Comparison of ENCODE assay signal across 9 cellular contexts in genomic region chr10:30436688-30437038, GRCh38. TPM values are rescaled to one million over a fixed set of nuclear protein-coding genes. Genes with fewer than 3 reads are reported as not detected.
DNase-seq lines count a peak whose midpoint lies in the region; ATAC-seq and TF ChIP-seq lines count a peak whose summit lies in the region.
"Had no signal": no experiment of that assay in that cellular context is flagged by ENCODE, and none has a peak within 500 bp of the region (broad histone marks: within the 10 kb centered on the region; RNA-seq: fewer than 3 reads in every experiment).

No MANE protein-coding gene starts in this region.

- peaks cover 36% of the 10 kb centered on the region for H3F3A ChIP-seq in smooth muscle cell (ENCODE audit: low read depth)

- H3K4me3 Mint-ChIP-seq in activated CD4-positive, alpha-beta memory T cell treated with anti-CD3 and anti-CD28 coated beads for 36 hours, result peak overlapping the region; percentile 92
- peak overlapping the region; percentile 39 for H3K4me3 Mint-ChIP-seq in glutamatergic neuron (ENCODE audit: unreplicated experiment)

- H3K79me2 ChIP-seq in smooth muscle cell (ENCODE audit: low read depth), result peaks cover 41% of the 10 kb centered on the region

- H3K9ac ChIP-seq in HUES48 (ENCODE audit: low read depth, low read length) (no peak overlapping the region), smooth muscle cell (ENCODE audit: low read depth) (peak overlapping the region; percentile 98)

- H3K27me3 Mint-ChIP-seq in activated CD4-positive, alpha-beta memory T cell treated with anti-CD3 and anti-CD28 coated beads for 36 hours, result no peaks in the 10 kb centered on the region
- H3K27me3 Mint-ChIP-seq in glutamatergic neuron (ENCODE audit: unreplicated experiment), result peaks cover 9% of the 10 kb centered on the region

- H3K9me3 ChIP-seq in HUES48 (ENCODE audit: control insufficient read depth, insufficient read depth, low read length) (no peaks in the 10 kb centered on the region), smooth muscle cell (replicated peaks; ENCODE audit: low read depth) (no peaks in the 10 kb centered on the region)

- H3K4me3 ChIP-seq in HUES48 (ENCODE audit: low read depth, low read length) (peak overlapping the region; percentile 39), smooth muscle cell (peak overlapping the region; percentile 93)

- 4% methylated on average over 3 of the region's 3 CpGs for WGBS in smooth muscle cell (ENCODE audit: low lambda C conversion rate)

- POLR2A ChIA-PET in activated CD4-positive, alpha-beta memory T cell treated with anti-CD3 and anti-CD28 coated beads for 36 hours (lab: Charles Lee), result interaction anchor here (0.8 to 3.3 kb wide), 8 partner anchors 11 to 104 kb away, joined by 3 to 21 read pairs (median 4); no protein-coding TSS in a partner anchor

- no peaks in the 10 kb centered on the region for H3K9me3 Mint-ChIP-seq in activated CD4-positive, alpha-beta memory T cell treated with anti-CD3 and anti-CD28 coated beads for 36 hours
- peaks cover 12% of the 10 kb centered on the region for H3K9me3 Mint-ChIP-seq in glutamatergic neuron (ENCODE audit: unreplicated experiment)

- ATAC-seq in GM21717 (IDR thresholded peaks at IDR 0.05; ENCODE audit: unreplicated experiment), result no peak

- peaks cover 51% of the 10 kb centered on the region for H4K20me1 ChIP-seq in smooth muscle cell (ENCODE audit: low read depth)

- H3K4me2 ChIP-seq in smooth muscle cell, result peak overlapping the region; percentile 96

- peaks cover 58% of the 10 kb centered on the region for H3K4me1 Mint-ChIP-seq in activated CD4-positive, alpha-beta memory T cell treated with anti-CD3 and anti-CD28 coated beads for 36 hours (ENCODE audit: low read depth)
- peaks cover 28% of the 10 kb centered on the region for H3K4me1 Mint-ChIP-seq in glutamatergic neuron (ENCODE audit: low read depth, unreplicated experiment)

- intact Hi-C loops in activated CD4-positive, alpha-beta memory T cell treated with anti-CD3 and anti-CD28 coated beads for 36 hours (cut with micrococcal nuclease), result loop anchor here (1.0 kb wide), 6 partner anchors 8 to 246 kb away; no protein-coding TSS in a partner anchor

- H2AFZ ChIP-seq in smooth muscle cell (ENCODE audit: low read depth), result no peak overlapping the region

- H3K27me3 ChIP-seq in HUES48 (ENCODE audit: control insufficient read depth, insufficient read depth, low read length) (peaks cover 22% of the 10 kb centered on the region), smooth muscle cell (ENCODE audit: low read depth) (no peaks in the 10 kb centered on the region)

- peak overlapping the region; percentile 42 for H3K27ac ChIP-seq in HUES48 (ENCODE audit: low read depth, low read length)
- H3K27ac ChIP-seq in smooth muscle cell (ENCODE audit: low read depth), result peak overlapping the region; percentile 99

- 0 out of 2 replicates have a peak, but pooled peaks cover 4% of the 10 kb centered on the region for H3K36me3 ChIP-seq in HUES48 (ENCODE audit: control insufficient read depth, insufficient read depth, low read length)
- peaks cover 5% of the 10 kb centered on the region for H3K36me3 ChIP-seq in smooth muscle cell (ENCODE audit: low read depth)

- DNase-seq in activated CD4-positive, alpha-beta memory T cell treated with anti-CD3 and anti-CD28 coated beads for 36 hours, result no peak
- DNase-seq in glutamatergic neuron, result no peak
- DNase-seq in smooth muscle cell (lab: John Stamatoyannopoulos, UW; ENCODE audit: unreplicated experiment), result no peak
- no peak for DNase-seq in NCI-H446 treated with DMSO at 0.1 percent for 48 hours (lab: John Stamatoyannopoulos, UW)
- DNase-seq in NCI-H82 (lab: John Stamatoyannopoulos, UW), result no peak
- DNase-seq in COLO829 (ENCODE audit: low spot score), result no peak
- DNase-seq: activated gamma-delta T cell had no signal

- H3K27ac Mint-ChIP-seq in activated CD4-positive, alpha-beta memory T cell treated with anti-CD3 and anti-CD28 coated beads for 36 hours, result peak overlapping the region; percentile 95
- H3K27ac Mint-ChIP-seq in glutamatergic neuron (ENCODE audit: unreplicated experiment), result no peak overlapping the region

- CTCF ChIA-PET in activated CD4-positive, alpha-beta memory T cell treated with anti-CD3 and anti-CD28 coated beads for 36 hours (lab: Charles Lee), result interaction anchor here (0.7 to 2.8 kb wide), 9 partner anchors 10 to 155 kb away, joined by 3 to 15 read pairs (median 4); partner anchors contain the start of gene MTPAP

- H3K36me3 Mint-ChIP-seq in activated CD4-positive, alpha-beta memory T cell treated with anti-CD3 and anti-CD28 coated beads for 36 hours, result peaks cover 53% of the 10 kb centered on the region
- H3K36me3 Mint-ChIP-seq in glutamatergic neuron (ENCODE audit: unreplicated experiment), result no peaks in the 10 kb centered on the region

- TF ChIP-seq CTCF in glutamatergic neuron (IDR thresholded peaks at IDR 0.05; ENCODE audit: partially characterized antibody, unreplicated experiment) (no peak), smooth muscle cell (IDR thresholded peaks at IDR 0.05; ENCODE audit: borderline replicate concordance, insufficient read depth, poor library complexity, severe bottlenecking) (no peak)

- H3K4me1 ChIP-seq in HUES48 (ENCODE audit: control insufficient read depth, insufficient read depth, low read length) (peaks cover 30% of the 10 kb centered on the region), smooth muscle cell (ENCODE audit: low read depth) (peaks cover 33% of the 10 kb centered on the region)

RNA-seq across cellular contexts. Expression of gene MAP3K8, which starts 2.7 kb away (rescaled TPM):
- 10 to 100 TPM; 36.5 to 40.6 TPM for total RNA-seq in activated CD4-positive, alpha-beta memory T cell treated with anti-CD3 and anti-CD28 coated beads for 36 hours
- total RNA-seq in glutamatergic neuron (ENCODE audit: unreplicated experiment) (1.7 TPM), smooth muscle cell (10.4 and 23.5 TPM in 2 replicates)
- 18.5 and 19.3 TPM in 2 replicates for polyA plus RNA-seq in smooth muscle cell
